11 cellular contexts compared by ENCODE assay signal in the genomic region with DNA sequence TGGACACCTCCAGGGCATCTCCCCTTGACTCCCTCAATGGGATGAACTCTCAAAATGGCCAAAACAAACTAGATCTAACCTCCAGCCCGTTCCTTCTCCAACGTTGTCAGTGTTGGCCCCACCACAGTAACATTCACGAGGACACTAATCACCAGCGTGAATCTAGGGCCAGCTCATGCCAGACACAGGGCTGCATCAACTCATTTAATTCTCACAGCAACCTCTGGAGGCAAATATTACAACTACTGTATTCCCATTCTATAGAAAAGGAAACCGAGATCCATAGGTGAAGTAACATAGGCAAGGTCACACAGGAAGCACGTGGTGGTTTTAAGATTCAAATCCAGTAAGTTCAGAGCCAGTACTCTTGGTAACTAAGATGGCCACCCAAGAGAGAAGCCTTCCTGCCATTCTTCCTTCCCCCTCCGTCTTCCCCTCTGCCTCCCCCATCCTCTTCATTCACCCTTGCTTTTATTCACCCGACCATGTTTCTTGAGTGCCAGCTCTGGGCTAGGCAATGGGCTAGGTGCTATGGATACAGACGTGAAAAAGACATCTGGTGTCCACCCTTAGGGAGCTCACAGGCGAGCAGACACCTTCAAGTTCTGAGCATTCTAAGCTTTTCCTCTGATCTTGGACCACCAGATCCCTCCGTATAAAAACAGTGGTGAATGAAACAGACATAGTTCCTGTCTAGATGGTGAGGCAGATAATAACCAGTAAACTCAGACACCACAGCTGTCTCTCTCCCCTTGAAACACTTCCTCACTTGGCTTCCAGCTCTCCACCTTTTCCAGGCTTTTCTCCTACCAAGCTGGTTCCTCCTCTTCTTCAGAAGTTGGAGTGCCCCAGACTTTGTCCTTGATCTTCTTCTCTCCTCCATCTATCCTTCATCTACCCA. TPM values are rescaled to one million over a fixed set of nuclear protein-coding genes. Genes with fewer than 3 reads are reported as not detected.
DNase-seq lines count a peak whose midpoint lies in the region; ATAC-seq and TF ChIP-seq lines count a peak whose summit lies in the region.
"Had no signal": no experiment of that assay in that cellular context is flagged by ENCODE, and none has a peak within 500 bp of the region (broad histone marks: within the 10 kb centered on the region; RNA-seq: fewer than 3 reads in every experiment).

No MANE protein-coding gene starts in this region.

- no peaks in the 10 kb centered on the region for H3K79me2 ChIP-seq in neural progenitor cell (ENCODE audit: low read depth)

- H3K27ac Mint-ChIP-seq in brain, result peak overlapping the region in 4 of 5 experiments; percentile 51 to 65 (median 63)
- H3K27ac Mint-ChIP-seq in neural progenitor cell, result peak overlapping the region; percentile 26

- H4K20me1 ChIP-seq in neural progenitor cell (ENCODE audit: low read depth), result no peaks in the 10 kb centered on the region

- peak overlapping the region; percentile 78 for H3K4me2 ChIP-seq in neural progenitor cell

- H3K9me3 ChIP-seq in HUES48 (ENCODE audit: control insufficient read depth, insufficient read depth, low read length) (no peaks in the 10 kb centered on the region), neural progenitor cell (ENCODE audit: low read depth) (no peaks in the 10 kb centered on the region), tibial nerve (no peaks in the 10 kb centered on the region)

- H3K4me3 ChIP-seq in HUES48 (ENCODE audit: low read depth, low read length) (peak overlapping the region; percentile 84), neural progenitor cell (peak overlapping the region; percentile 83), tibial nerve (peak overlapping the region in 1 of 4 donors; percentile 58)

- H3K4me1 Mint-ChIP-seq in brain (peaks cover 27% of the 10 kb centered on the region), neural progenitor cell (peaks cover 31% of the 10 kb centered on the region)

- no peak for ATAC-seq in HG02623 (IDR thresholded peaks at IDR 0.05; ENCODE audit: unreplicated experiment)

- TF ChIP-seq POLR2A in tibial nerve (IDR thresholded peaks at IDR 0.05), result no peak

- H3K4me1 ChIP-seq in HUES48 (ENCODE audit: control insufficient read depth, insufficient read depth, low read length), result peaks cover 21% of the 10 kb centered on the region
- peaks cover 7% of the 10 kb centered on the region for H3K4me1 ChIP-seq in neural progenitor cell
- H3K4me1 ChIP-seq in tibial nerve, result peaks cover 0 to 20% (median 0%) of the 10 kb centered on the region in 4 donors

- H3K27me3 Mint-ChIP-seq in brain (peaks cover 57% of the 10 kb centered on the region), neural progenitor cell (ENCODE audit: insufficient read depth, low read depth) (peaks cover 33% of the 10 kb centered on the region)

- TF ChIP-seq EP300 in tibial nerve (IDR thresholded peaks at IDR 0.05), result no peak

- H2AFZ ChIP-seq in neural progenitor cell (replicated peaks), result no peak overlapping the region

- no peaks in the 10 kb centered on the region for H3K36me3 ChIP-seq in HUES48 (ENCODE audit: control insufficient read depth, insufficient read depth, low read length)
- H3K36me3 ChIP-seq in neural progenitor cell, result no peaks in the 10 kb centered on the region
- no peaks in the 10 kb centered on the region for H3K36me3 ChIP-seq in tibial nerve

- H3K36me3 Mint-ChIP-seq in brain (peaks cover 7% of the 10 kb centered on the region), neural progenitor cell (peaks cover 2% of the 10 kb centered on the region)

- WGBS in tibial nerve, 2 donors, result 32 to 37% methylated on average over 11 of the region's 11 CpGs

- TF ChIP-seq CTCF in brain (conservative IDR thresholded peaks at IDR 0.05), result no peak
- TF ChIP-seq CTCF in neural progenitor cell (IDR thresholded peaks at IDR 0.05), result no peak
- no peak for TF ChIP-seq CTCF in tibial nerve (IDR thresholded peaks at IDR 0.05)

- DNase-seq in DMS79 treated with DMSO at 0.1 percent for 48 hours (lab: John Stamatoyannopoulos, UW) (peak; percentile 37), DMS79 (lab: John Stamatoyannopoulos, UW) (no peak), neural progenitor cell (ENCODE audit: low spot score) (no peak), tibial nerve (ENCODE audit: low spot score in 2 of 2) (no peak)
- DNase-seq in stimulated activated CD4-positive, alpha-beta T cell treated with anti-CD3 and anti-CD28 coated beads, Interleukin-12 subunit alpha, Interleukin-12 subunit beta, amount 100 ng/mL, for 4 hours, result no peak

- peaks cover 14% of the 10 kb centered on the region for H3K27me3 ChIP-seq in HUES48 (ENCODE audit: control insufficient read depth, insufficient read depth, low read length)
- peaks cover 51% of the 10 kb centered on the region for H3K27me3 ChIP-seq in neural progenitor cell
- peaks cover 0 to 88% of the 10 kb centered on the region in 2 donors for H3K27me3 ChIP-seq in tibial nerve

- H3K9ac ChIP-seq in HUES48 (ENCODE audit: low read depth, low read length) (no peak overlapping the region), neural progenitor cell (no peak overlapping the region)

- H3K27ac ChIP-seq in HUES48 (ENCODE audit: low read depth, low read length) (no peak overlapping the region), neural progenitor cell (no peak overlapping the region), tibial nerve (no peak overlapping the region)

- peak overlapping the region; percentile 84 to 89 (median 88) for H3K4me3 Mint-ChIP-seq in brain
- peak overlapping the region; percentile 89 for H3K4me3 Mint-ChIP-seq in neural progenitor cell

- H3F3A ChIP-seq in neural progenitor cell (ENCODE audit: low read depth), result peaks cover 14% of the 10 kb centered on the region

- peaks cover 0 to 24% (median 3%) of the 10 kb centered on the region in 5 experiments for H3K9me3 Mint-ChIP-seq in brain
- H3K9me3 Mint-ChIP-seq in neural progenitor cell, result peaks cover 2% of the 10 kb centered on the region

RNA-seq across cellular contexts. Expression of a gene that starts 9.6 kb away (rescaled TPM):
- 6.7 TPM for polyA plus RNA-seq in brain (ENCODE audit: insufficient read depth, low read depth, low replicate concordance)
- total RNA-seq in neural progenitor cell (ENCODE audit: low replicate concordance), result 0.75 and 3.9 TPM in 2 replicates
- 10 to 100 TPM in 3 of 4 donors, 1 to 10 TPM in 1; 5.4 to 14.2 (median 13.6) TPM for total RNA-seq in tibial nerve
- total RNA-seq: A172, myocyte, RPMI7951 had no signal

RNA-seq across cellular contexts. Expression of a gene that starts 32.2 kb away (rescaled TPM):
- 3.4 TPM for polyA plus RNA-seq in brain (ENCODE audit: insufficient read depth, low read depth, low replicate concordance)
- not detected in 2 replicates for total RNA-seq in neural progenitor cell (ENCODE audit: low replicate concordance)
- 10 to 100 TPM; 10.5 to 47.4 (median 13.7) TPM for total RNA-seq in tibial nerve
- total RNA-seq: A172, myocyte, RPMI7951 had no signal

RNA-seq across cellular contexts. Expression of a gene that starts 51.9 kb away (rescaled TPM):
- 16.0 TPM for polyA plus RNA-seq in brain (ENCODE audit: insufficient read depth, low read depth, low replicate concordance)
- total RNA-seq in neural progenitor cell (ENCODE audit: low replicate concordance), result 0.07 and 0.19 TPM in 2 replicates
- total RNA-seq in tibial nerve, result not detected
- total RNA-seq: A172, myocyte, RPMI7951 had no signal

Comparison
In these comparisons a context has a peak if more than half of its experiments do, and no peak if none do; other contexts are left out.
1. RNA of a gene that starts 32.2 kb away (total RNA-seq): 10.5 to 47.4 TPM in tibial nerve; not detected in neural progenitor cell; every median in the first group is over 10 times any median in the second.